22 cellular contexts compared by ENCODE assay signal in the genomic region with DNA sequence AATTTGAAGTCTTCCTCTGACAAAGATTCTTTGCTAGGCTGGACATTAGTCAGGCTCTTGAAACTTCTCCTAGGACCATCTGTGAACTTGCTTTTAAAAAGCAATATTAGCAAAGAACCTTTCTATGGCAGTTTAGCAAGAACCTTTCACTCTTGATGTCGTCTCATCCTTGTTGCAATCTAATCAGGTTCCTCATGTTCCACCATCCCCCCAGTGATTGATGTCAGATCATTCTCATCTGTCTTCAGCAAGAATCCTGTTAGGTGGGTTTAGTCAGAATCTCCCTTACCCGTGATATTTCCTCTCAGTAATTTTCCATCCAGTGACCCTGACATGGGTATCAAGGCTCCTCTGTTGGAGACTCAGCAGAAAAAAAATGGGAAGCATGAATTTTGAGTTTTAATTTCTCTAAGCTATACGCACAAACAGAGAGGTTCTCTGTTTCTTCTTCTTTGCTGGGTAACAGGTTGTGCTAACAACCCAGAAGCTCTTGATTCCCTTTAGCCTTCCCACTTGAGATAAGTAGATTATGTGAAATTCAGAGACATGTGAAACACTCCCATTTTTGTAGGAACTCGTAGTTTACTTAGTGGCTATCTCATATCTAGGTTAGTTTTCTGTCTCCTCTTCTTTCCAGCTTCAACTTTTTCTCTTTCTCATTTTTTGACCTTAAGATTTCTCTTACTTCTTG.
"Had no signal": no experiment of that assay in that cellular context is flagged by ENCODE, and none has a peak within 500 bp of the region (broad histone marks: within the 10 kb centered on the region; RNA-seq: fewer than 3 reads in every experiment).

No MANE protein-coding gene starts in this region.

- H3K27me3 Mint-ChIP-seq: brain; natural killer cell treated with Interleukin-12 subunit alpha and Interleukin-12 subunit beta and Interleukin-15 and Interleukin-18, amount 100 ng/mL, for 72 hours had no signal

- ATAC-seq: activated CD8-positive, alpha-beta T cell treated with anti-CD3 and anti-CD28 coated beads, Interleukin-2, amount 10 ng/mL, durations not matched to agents 7 days and 5 days; activated naive CD4-positive, alpha-beta T cell treated with anti-CD3 and anti-CD28 coated beads, Interleukin-2, amount 50 U/mL, for 72 hours; gastroesophageal sphincter; left ventricle myocardium superior; natural killer cell treated with Interleukin-12 subunit alpha and Interleukin-12 subunit beta and Interleukin-15 and Interleukin-18, amount 100 ng/mL, for 72 hours; psoas muscle had no signal

- H3K27ac Mint-ChIP-seq: activated CD8-positive, alpha-beta T cell treated with anti-CD3 and anti-CD28 coated beads, Interleukin-2, amount 10 ng/mL, durations not matched to agents 7 days and 5 days; activated naive CD4-positive, alpha-beta T cell treated with anti-CD3 and anti-CD28 coated beads, Interleukin-2, amount 50 U/mL, for 72 hours; activated T-helper 1 cell treated with anti-CD3 and anti-CD28 coated beads, Interleukin-12 subunit alpha, Interleukin-12 subunit beta, Interleukin-2, Interleukin-4 antibody, amounts not matched to agents 30 ng/mL and 10 ng/mL and 1 ng/mL, durations not matched to agents 14 hours and 24 hours and 36 hours; brain; natural killer cell treated with Interleukin-12 subunit alpha and Interleukin-12 subunit beta and Interleukin-15 and Interleukin-18, amount 100 ng/mL, for 72 hours had no signal

- FAIRE-seq: TTC549 had no signal

- H3K27me3 ChIP-seq: gastroesophageal sphincter, ovary, right atrium auricular region, spleen, upper lobe of left lung had no signal

- H3K36me3 ChIP-seq: gastroesophageal sphincter, ovary, right atrium auricular region, spleen, thoracic aorta, upper lobe of left lung had no signal

- H3K9me3 Mint-ChIP-seq: activated T-helper 1 cell treated with anti-CD3 and anti-CD28 coated beads, Interleukin-12 subunit alpha, Interleukin-12 subunit beta, Interleukin-2, Interleukin-4 antibody, amounts not matched to agents 30 ng/mL and 10 ng/mL and 1 ng/mL, durations not matched to agents 14 hours and 24 hours and 36 hours; brain had no signal

- H3K4me1 ChIP-seq: gastroesophageal sphincter, psoas muscle, right atrium auricular region, spleen had no signal

- H3K36me3 Mint-ChIP-seq: activated naive CD4-positive, alpha-beta T cell treated with anti-CD3 and anti-CD28 coated beads, Interleukin-2, amount 50 U/mL, for 72 hours; brain; natural killer cell treated with Interleukin-12 subunit alpha and Interleukin-12 subunit beta and Interleukin-15 and Interleukin-18, amount 100 ng/mL, for 72 hours had no signal

- H3K4me3 ChIP-seq: gastroesophageal sphincter, ovary, psoas muscle, right atrium auricular region, spleen, thoracic aorta, upper lobe of left lung had no signal

- DNase-seq: activated CD4-positive, alpha-beta T cell treated with anti-CD3 and anti-CD28 coated beads for 1 hour; activated CD4-positive, alpha-beta T cell treated with anti-CD3 and anti-CD28 coated beads, Interleukin-2, amount 50 U/mL, for 1 hour; activated CD8-positive, alpha-beta T cell treated with anti-CD3 and anti-CD28 coated beads, Interleukin-2, amount 10 ng/mL, durations not matched to agents 7 days and 5 days; aorta; head of caudate nucleus; hypothalamus; left ventricle myocardium superior; ovary; psoas muscle; spleen; stimulated activated CD4-positive, alpha-beta T cell treated with anti-CD3 and anti-CD28 coated beads, Interleukin-4, amount 100 ng/mL, for 1 hour; stimulated activated naive CD4-positive, alpha-beta T cell treated with Interleukin-2 at 50 U/mL for 16 hours; upper lobe of left lung had no signal

- H3K27ac ChIP-seq: epithelial cell of prostate, gastroesophageal sphincter, ovary, psoas muscle, right atrium auricular region, spleen, thoracic aorta, upper lobe of left lung had no signal

- H3K4me3 Mint-ChIP-seq: activated CD8-positive, alpha-beta T cell treated with anti-CD3 and anti-CD28 coated beads, Interleukin-2, amount 10 ng/mL, durations not matched to agents 7 days and 5 days; activated T-helper 1 cell treated with anti-CD3 and anti-CD28 coated beads, Interleukin-12 subunit alpha, Interleukin-12 subunit beta, Interleukin-2, Interleukin-4 antibody, amounts not matched to agents 30 ng/mL and 10 ng/mL and 1 ng/mL, durations not matched to agents 14 hours and 24 hours and 36 hours; brain; natural killer cell treated with Interleukin-12 subunit alpha and Interleukin-12 subunit beta and Interleukin-15 and Interleukin-18, amount 100 ng/mL, for 72 hours had no signal

- H3K9me3 ChIP-seq: gastroesophageal sphincter, ovary, psoas muscle, right atrium auricular region, spleen, thoracic aorta, upper lobe of left lung had no signal
